Comparison of ENCODE assay signal across 1 cellular context in the genomic region with DNA sequence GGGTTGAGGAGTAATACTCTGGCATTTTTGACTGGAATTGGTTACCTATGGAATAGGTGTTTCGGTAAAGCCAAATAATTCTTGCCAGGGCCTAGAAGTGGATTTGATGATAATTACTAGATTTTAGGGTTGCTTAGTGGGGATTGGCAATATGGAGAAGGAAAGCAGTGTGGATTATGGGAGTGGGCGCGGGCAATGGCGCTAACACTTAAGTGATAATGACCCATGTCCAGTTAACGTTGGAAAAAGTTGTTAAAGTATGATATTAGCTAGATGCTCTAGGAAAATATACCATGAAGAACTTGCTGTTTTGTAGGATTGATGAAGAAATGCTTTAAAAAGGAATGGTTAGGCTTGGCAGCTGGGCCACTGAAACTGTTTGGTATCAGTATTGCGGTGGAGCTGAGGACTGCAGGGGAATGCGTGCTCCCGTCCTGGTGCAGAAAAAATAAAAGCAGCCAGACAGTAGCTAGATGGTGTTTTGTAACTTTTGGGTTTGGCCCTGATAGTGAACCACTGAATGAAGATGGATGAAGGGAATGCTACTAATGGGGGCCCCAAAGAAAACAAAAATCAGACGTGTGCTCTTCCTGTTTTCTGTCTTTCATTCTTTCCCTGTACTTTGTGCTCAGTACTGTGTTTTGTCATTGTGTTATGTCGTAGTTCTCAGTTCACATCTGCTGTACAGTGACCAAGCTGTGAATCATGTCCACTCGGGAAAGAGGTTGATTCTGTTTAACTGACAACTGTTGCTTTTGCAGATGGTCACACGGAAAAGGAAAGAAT.
TF ChIP-seq lines count a peak whose summit lies in the region.

No MANE protein-coding gene starts in this region.

TF ChIP-seq in HEK293, 187 proteins besides CTCF, POLR2A, EP300 and RAD21 (continued from another document):
- TF ChIP-seq, protein P1, sequence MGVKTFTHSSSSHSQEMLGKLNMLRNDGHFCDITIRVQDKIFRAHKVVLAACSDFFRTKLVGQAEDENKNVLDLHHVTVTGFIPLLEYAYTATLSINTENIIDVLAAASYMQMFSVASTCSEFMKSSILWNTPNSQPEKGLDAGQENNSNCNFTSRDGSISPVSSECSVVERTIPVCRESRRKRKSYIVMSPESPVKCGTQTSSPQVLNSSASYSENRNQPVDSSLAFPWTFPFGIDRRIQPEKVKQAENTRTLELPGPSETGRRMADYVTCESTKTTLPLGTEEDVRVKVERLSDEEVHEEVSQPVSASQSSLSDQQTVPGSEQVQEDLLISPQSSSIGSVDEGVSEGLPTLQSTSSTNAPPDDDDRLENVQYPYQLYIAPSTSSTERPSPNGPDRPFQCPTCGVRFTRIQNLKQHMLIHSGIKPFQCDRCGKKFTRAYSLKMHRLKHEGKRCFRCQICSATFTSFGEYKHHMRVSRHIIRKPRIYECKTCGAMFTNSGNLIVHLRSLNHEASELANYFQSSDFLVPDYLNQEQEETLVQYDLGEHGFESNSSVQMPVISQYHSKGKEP (tag by site-specific recombination; IDR thresholded peaks at IDR 0.05) = no peak
- no peak for TF ChIP-seq ZNF596 (tag by site-specific recombination; IDR thresholded peaks at IDR 0.05)
- peak; percentile 32 for TF ChIP-seq ZBTB20 (tag by site-specific recombination; IDR thresholded peaks at IDR 0.05)
- no peak for TF ChIP-seq ZNF548 (tag by site-specific recombination; IDR thresholded peaks at IDR 0.05)
- TF ChIP-seq, protein P2, sequence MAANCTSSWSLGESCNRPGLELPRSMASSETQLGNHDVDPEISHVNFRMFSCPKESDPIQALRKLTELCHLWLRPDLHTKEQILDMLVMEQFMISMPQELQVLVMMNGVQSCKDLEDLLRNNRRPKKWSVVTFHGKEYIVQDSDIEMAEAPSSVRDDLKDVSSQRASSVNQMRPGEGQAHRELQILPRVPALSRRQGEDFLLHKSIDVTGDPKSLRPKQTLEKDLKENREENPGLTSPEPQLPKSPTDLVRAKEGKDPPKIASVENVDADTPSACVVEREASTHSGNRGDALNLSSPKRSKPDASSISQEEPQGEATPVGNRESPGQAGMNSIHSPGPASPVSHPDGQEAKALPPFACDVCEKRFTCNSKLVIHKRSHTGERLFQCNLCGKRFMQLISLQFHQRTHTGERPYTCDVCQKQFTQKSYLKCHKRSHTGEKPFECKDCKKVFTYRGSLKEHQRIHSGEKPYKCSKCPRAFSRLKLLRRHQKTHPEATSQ (tag by site-specific recombination; IDR thresholded peaks at IDR 0.05) = no peak
- TF ChIP-seq OSR2 (tag by site-specific recombination; IDR thresholded peaks at IDR 0.05) = peak; percentile 68
- TF ChIP-seq SCRT2 (tag by site-specific recombination; IDR thresholded peaks at IDR 0.05) = peak; percentile 61
- no peak for TF ChIP-seq ZNF133 (tag by site-specific recombination; IDR thresholded peaks at IDR 0.05)
- TF ChIP-seq ZNF660 (tag by site-specific recombination; IDR thresholded peaks at IDR 0.05) = no peak
- no peak for TF ChIP-seq YY2 (tag by site-specific recombination; IDR thresholded peaks at IDR 0.05)
- TF ChIP-seq ZNF266 (tag by site-specific recombination; IDR thresholded peaks at IDR 0.05; ENCODE audit: low read depth) = no peak
- TF ChIP-seq, protein P3, sequence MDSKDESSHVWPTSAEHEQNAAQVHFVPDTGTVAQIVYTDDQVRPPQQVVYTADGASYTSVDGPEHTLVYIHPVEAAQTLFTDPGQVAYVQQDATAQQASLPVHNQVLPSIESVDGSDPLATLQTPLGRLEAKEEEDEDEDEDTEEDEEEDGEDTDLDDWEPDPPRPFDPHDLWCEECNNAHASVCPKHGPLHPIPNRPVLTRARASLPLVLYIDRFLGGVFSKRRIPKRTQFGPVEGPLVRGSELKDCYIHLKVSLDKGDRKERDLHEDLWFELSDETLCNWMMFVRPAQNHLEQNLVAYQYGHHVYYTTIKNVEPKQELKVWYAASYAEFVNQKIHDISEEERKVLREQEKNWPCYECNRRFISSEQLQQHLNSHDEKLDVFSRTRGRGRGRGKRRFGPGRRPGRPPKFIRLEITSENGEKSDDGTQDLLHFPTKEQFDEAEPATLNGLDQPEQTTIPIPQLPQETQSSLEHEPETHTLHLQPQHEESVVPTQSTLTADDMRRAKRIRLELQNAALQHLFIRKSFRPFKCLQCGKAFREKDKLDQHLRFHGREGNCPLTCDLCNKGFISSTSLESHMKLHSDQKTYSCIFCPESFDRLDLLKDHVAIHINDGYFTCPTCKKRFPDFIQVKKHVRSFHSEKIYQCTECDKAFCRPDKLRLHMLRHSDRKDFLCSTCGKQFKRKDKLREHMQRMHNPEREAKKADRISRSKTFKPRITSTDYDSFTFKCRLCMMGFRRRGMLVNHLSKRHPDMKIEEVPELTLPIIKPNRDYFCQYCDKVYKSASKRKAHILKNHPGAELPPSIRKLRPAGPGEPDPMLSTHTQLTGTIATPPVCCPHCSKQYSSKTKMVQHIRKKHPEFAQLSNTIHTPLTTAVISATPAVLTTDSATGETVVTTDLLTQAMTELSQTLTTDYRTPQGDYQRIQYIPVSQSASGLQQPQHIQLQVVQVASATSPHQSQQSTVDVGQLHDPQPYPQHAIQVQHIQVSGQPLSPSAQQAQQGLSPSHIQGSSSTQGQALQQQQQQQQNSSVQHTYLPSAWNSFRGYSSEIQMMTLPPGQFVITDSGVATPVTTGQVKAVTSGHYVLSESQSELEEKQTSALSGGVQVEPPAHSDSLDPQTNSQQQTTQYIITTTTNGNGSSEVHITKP (tag by site-specific recombination; IDR thresholded peaks at IDR 0.05) = peak; percentile 17; the same call in 1 of the 2 replicates
- no peak for TF ChIP-seq ZNF426 (tag by site-specific recombination; IDR thresholded peaks at IDR 0.05)
- TF ChIP-seq ZFP41 (tag by site-specific recombination; IDR thresholded peaks at IDR 0.05; ENCODE audit: borderline replicate concordance) = no peak
- no peak for TF ChIP-seq ZBTB17 (tag by site-specific recombination; IDR thresholded peaks at IDR 0.05)
- TF ChIP-seq ZNF529 (tag by site-specific recombination; IDR thresholded peaks at IDR 0.05; ENCODE audit: insufficient replicate concordance) = no peak
- TF ChIP-seq ZNF366 (tag by site-specific recombination; conservative IDR thresholded peaks at IDR 0.05) = peak; percentile 40; the same call in 1 of the 2 replicates
- no peak for TF ChIP-seq KLF10 (tag by site-specific recombination; IDR thresholded peaks at IDR 0.05)
- TF ChIP-seq BCL11A (tag by site-specific recombination; IDR thresholded peaks at IDR 0.05; ENCODE audit: low read depth) = no peak
- TF ChIP-seq ZNF184 (tag by site-specific recombination; IDR thresholded peaks at IDR 0.05) = no peak
- TF ChIP-seq ZNF138 (tag by site-specific recombination; IDR thresholded peaks at IDR 0.05; ENCODE audit: borderline replicate concordance) = no peak
- TF ChIP-seq ZBTB1 (tag by site-specific recombination; IDR thresholded peaks at IDR 0.05) = no peak
- TF ChIP-seq ZNF311 (tag by site-specific recombination; IDR thresholded peaks at IDR 0.05; ENCODE audit: borderline replicate concordance) = no peak
- 0 out of 2 replicates have a peak, but pooled peaks have one; percentile 7 for TF ChIP-seq ZNF335 (tag by site-specific recombination; conservative IDR thresholded peaks at IDR 0.05)
- TF ChIP-seq, protein P4, sequence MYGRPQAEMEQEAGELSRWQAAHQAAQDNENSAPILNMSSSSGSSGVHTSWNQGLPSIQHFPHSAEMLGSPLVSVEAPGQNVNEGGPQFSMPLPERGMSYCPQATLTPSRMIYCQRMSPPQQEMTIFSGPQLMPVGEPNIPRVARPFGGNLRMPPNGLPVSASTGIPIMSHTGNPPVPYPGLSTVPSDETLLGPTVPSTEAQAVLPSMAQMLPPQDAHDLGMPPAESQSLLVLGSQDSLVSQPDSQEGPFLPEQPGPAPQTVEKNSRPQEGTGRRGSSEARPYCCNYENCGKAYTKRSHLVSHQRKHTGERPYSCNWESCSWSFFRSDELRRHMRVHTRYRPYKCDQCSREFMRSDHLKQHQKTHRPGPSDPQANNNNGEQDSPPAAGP (tag by site-specific recombination; IDR thresholded peaks at IDR 0.05) = no peak
- no peak for TF ChIP-seq ZNF350 (tag by site-specific recombination; IDR thresholded peaks at IDR 0.05)
- no peak for TF ChIP-seq SETDB1 (IDR thresholded peaks at IDR 0.05; ENCODE audit: insufficient read length, low read length)
- peak; percentile 68 for TF ChIP-seq ZNF600 (tag by site-specific recombination; IDR thresholded peaks at IDR 0.05)
- no peak for TF ChIP-seq IKZF3 (tag by site-specific recombination; IDR thresholded peaks at IDR 0.05)
- TF ChIP-seq, protein P5, sequence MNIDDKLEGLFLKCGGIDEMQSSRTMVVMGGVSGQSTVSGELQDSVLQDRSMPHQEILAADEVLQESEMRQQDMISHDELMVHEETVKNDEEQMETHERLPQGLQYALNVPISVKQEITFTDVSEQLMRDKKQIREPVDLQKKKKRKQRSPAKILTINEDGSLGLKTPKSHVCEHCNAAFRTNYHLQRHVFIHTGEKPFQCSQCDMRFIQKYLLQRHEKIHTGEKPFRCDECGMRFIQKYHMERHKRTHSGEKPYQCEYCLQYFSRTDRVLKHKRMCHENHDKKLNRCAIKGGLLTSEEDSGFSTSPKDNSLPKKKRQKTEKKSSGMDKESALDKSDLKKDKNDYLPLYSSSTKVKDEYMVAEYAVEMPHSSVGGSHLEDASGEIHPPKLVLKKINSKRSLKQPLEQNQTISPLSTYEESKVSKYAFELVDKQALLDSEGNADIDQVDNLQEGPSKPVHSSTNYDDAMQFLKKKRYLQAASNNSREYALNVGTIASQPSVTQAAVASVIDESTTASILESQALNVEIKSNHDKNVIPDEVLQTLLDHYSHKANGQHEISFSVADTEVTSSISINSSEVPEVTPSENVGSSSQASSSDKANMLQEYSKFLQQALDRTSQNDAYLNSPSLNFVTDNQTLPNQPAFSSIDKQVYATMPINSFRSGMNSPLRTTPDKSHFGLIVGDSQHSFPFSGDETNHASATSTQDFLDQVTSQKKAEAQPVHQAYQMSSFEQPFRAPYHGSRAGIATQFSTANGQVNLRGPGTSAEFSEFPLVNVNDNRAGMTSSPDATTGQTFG (tag by site-specific recombination; IDR thresholded peaks at IDR 0.05; ENCODE audit: borderline replicate concordance) = no peak
